In the genomic region with DNA sequence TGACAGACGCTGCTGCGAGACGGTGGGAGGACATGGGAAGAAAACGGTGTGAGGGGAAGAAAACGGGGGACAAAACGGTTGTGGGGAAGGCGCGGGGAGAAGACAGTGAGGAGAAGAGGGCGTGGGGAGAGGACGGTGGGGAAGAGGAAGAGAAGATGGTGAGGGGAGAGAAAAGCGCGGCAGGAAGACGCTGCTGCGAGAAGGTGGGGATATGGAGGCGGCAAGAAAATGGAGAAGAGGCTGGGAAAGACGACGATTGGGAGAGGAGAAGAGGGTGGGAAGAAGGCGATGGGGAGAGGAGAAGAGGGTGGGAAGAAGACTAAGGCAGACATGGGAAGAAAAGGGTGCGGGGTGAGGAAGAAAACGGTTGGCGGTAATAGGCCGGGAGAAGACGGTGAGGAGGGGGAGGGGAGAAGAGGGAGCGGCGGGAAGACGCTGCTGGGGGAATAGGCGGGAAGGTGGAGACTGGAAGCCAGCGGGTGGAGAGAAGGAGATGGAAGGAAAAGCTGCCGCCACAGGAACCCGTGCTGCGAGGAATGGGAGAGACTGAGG, we compare ENCODE assay signal across 13 cellular contexts. TPM values are rescaled to one million over a fixed set of nuclear protein-coding genes. Genes with fewer than 3 reads are reported as not detected.
DNase-seq lines count a peak whose midpoint lies in the region; ATAC-seq and TF ChIP-seq lines count a peak whose summit lies in the region.
"Not testable (repeated sequence)": the region's sequence is repeated elsewhere in the genome, so short reads cannot be mapped to it uniquely, and the experiment has no call there.
"Had no signal": no experiment of that assay in that cellular context is flagged by ENCODE, and none has a peak within 500 bp of the region (broad histone marks: within the 10 kb centered on the region; RNA-seq: fewer than 3 reads in every experiment).

No MANE protein-coding gene starts in this region.

- CTCF ChIA-PET in OCI-LY7 (lab: Charles Lee; ENCODE audit: unreplicated experiment) = not testable (repeated sequence)

- H3K36me3 ChIP-seq in BLaER1 treated with 17β-estradiol and CSF1 and Interleukin-3, amounts not matched to agents 10 nM and 100 nM; HAP-1 (replicated peaks); OCI-LY7 (ENCODE audit: insufficient read depth, low read length); ectodermal cell (ENCODE audit: control insufficient read depth, insufficient read depth, low read length); right atrium auricular region: not testable (repeated sequence)

- not testable (repeated sequence) for H3K36me3 Mint-ChIP-seq in activated T-helper 1 cell treated with anti-CD3 and anti-CD28 coated beads, Interleukin-12 subunit alpha, Interleukin-12 subunit beta, Interleukin-2, Interleukin-4 antibody, amounts not matched to agents 30 ng/mL and 10 ng/mL and 1 ng/mL, durations not matched to agents 14 hours and 24 hours and 36 hours (ENCODE audit: low read depth); natural killer cell; stimulated activated naive B cell treated with anti-CD40 and anti-IgM and Interleukin-4, amounts not matched to agents 10 μg/mL and 1 μg/mL and 100 μg/mL, for 72 hours

- peak overlapping the region in 7 of 11 experiments; percentile 31 to 71 (median 62); a peak in 14 of 22 replicates for H3K27ac ChIP-seq in BLaER1 treated with 17β-estradiol and CSF1 and Interleukin-3, amounts not matched to agents 10 nM and 100 nM
- H3K27ac ChIP-seq in OCI-LY7 (ENCODE audit: low read depth, low read length, poor library complexity, severe bottlenecking); ectodermal cell (ENCODE audit: insufficient read depth, low read depth, low read length, poor library complexity, severe bottlenecking); right atrium auricular region: not testable (repeated sequence)

- H3K9me3 ChIP-seq in BLaER1 treated with 17β-estradiol and CSF1 and Interleukin-3, amounts not matched to agents 10 nM and 100 nM (replicated peaks in 1 of 11); HAP-1; OCI-LY7 (ENCODE audit: low read length); ectodermal cell (ENCODE audit: control insufficient read depth, low read length); right atrium auricular region: not testable (repeated sequence)

- H3K9me3 Mint-ChIP-seq in activated T-helper 1 cell treated with anti-CD3 and anti-CD28 coated beads, Interleukin-12 subunit alpha, Interleukin-12 subunit beta, Interleukin-2, Interleukin-4 antibody, amounts not matched to agents 30 ng/mL and 10 ng/mL and 1 ng/mL, durations not matched to agents 14 hours and 24 hours and 36 hours; natural killer cell; stimulated activated naive B cell treated with anti-CD40 and anti-IgM and Interleukin-4, amounts not matched to agents 10 μg/mL and 1 μg/mL and 100 μg/mL, for 72 hours: not testable (repeated sequence)

- WGBS in ectodermal cell, 2 experiments = 0% methylated on average over 12 to 16 of the region's 31 CpGs

- not testable (repeated sequence) for BruUV-seq in OCI-LY7 (replicated peaks; lab: Mats Ljungman, UMichigan)

- peak overlapping the region; percentile 27 to 63 (median 53) for H3K4me3 ChIP-seq in BLaER1 treated with 17β-estradiol and CSF1 and Interleukin-3, amounts not matched to agents 10 nM and 100 nM
- H3K4me3 ChIP-seq in HAP-1 (peak overlapping the region; percentile 24; the same call in 1 of the 2 replicates), OCI-LY7 (ENCODE audit: low read depth, low read length, poor library complexity, severe bottlenecking) (peak overlapping the region; percentile 66), ectodermal cell (ENCODE audit: insufficient read depth, low read depth, low read length) (peak overlapping the region; percentile 35), right atrium auricular region (peak overlapping the region; percentile 11 to 28)

- H3K27me3 ChIP-seq in BLaER1 treated with 17β-estradiol and CSF1 and Interleukin-3, amounts not matched to agents 10 nM and 100 nM; HAP-1 (ENCODE audit: low read depth); ectodermal cell (ENCODE audit: control insufficient read depth, insufficient read depth, low read length, poor library complexity, severe bottlenecking); right atrium auricular region: not testable (repeated sequence)

- peak overlapping the region; percentile 83 for H3K4me3 Mint-ChIP-seq in activated T-helper 1 cell treated with anti-CD3 and anti-CD28 coated beads, Interleukin-12 subunit alpha, Interleukin-12 subunit beta, Interleukin-2, Interleukin-4 antibody, amounts not matched to agents 30 ng/mL and 10 ng/mL and 1 ng/mL, durations not matched to agents 14 hours and 24 hours and 36 hours
- peak overlapping the region; percentile 94 for H3K4me3 Mint-ChIP-seq in natural killer cell
- peak overlapping the region; percentile 62 to 83 for H3K4me3 Mint-ChIP-seq in stimulated activated naive B cell treated with anti-CD40 and anti-IgM and Interleukin-4, amounts not matched to agents 10 μg/mL and 1 μg/mL and 100 μg/mL, for 72 hours

- H3K9ac ChIP-seq in BLaER1 treated with 17β-estradiol and CSF1 and Interleukin-3, amounts not matched to agents 10 nM and 100 nM = peak overlapping the region in 8 of 11 experiments; percentile 53 to 70 (median 64); a peak in 14 of 22 replicates

- H3K79me2 ChIP-seq in OCI-LY7 (ENCODE audit: insufficient read depth, low read depth, low read length) = not testable (repeated sequence)

- H3K4me1 ChIP-seq in BLaER1 treated with 17β-estradiol and CSF1 and Interleukin-3, amounts not matched to agents 10 nM and 100 nM; HAP-1; ectodermal cell (ENCODE audit: control insufficient read depth, insufficient read depth, low read length); right atrium auricular region: not testable (repeated sequence)
- peaks cover 20% of the 10 kb centered on the region for H3K4me1 ChIP-seq in OCI-LY7 (ENCODE audit: insufficient read depth, low read length, poor library complexity, severe bottlenecking)

- H3K27me3 Mint-ChIP-seq in activated T-helper 1 cell treated with anti-CD3 and anti-CD28 coated beads, Interleukin-12 subunit alpha, Interleukin-12 subunit beta, Interleukin-2, Interleukin-4 antibody, amounts not matched to agents 30 ng/mL and 10 ng/mL and 1 ng/mL, durations not matched to agents 14 hours and 24 hours and 36 hours (ENCODE audit: insufficient read depth); natural killer cell (ENCODE audit: low read depth in 2 of 2); stimulated activated naive B cell treated with anti-CD40 and anti-IgM and Interleukin-4, amounts not matched to agents 10 μg/mL and 1 μg/mL and 100 μg/mL, for 72 hours: not testable (repeated sequence)

- not testable (repeated sequence) for H2AFZ ChIP-seq in OCI-LY7 (ENCODE audit: low read length)

- intact Hi-C loops in OCI-LY7 (cut with micrococcal nuclease; ENCODE audit: unreplicated experiment); activated T-helper 1 cell treated with anti-CD3 and anti-CD28 coated beads, Interleukin-12 subunit alpha, Interleukin-12 subunit beta, Interleukin-2, Interleukin-4 antibody, amounts not matched to agents 30 ng/mL and 10 ng/mL and 1 ng/mL, durations not matched to agents 14 hours and 24 hours and 36 hours (cut with micrococcal nuclease); natural killer cell (cut with micrococcal nuclease): not testable (repeated sequence)

- not testable (repeated sequence) for H3K4me2 ChIP-seq in BLaER1 treated with 17β-estradiol and CSF1 and Interleukin-3, amounts not matched to agents 10 nM and 100 nM; OCI-LY7 (ENCODE audit: low read length)

- not testable (repeated sequence) for H4K20me1 ChIP-seq in BLaER1 treated with 17β-estradiol and CSF1 and Interleukin-3, amounts not matched to agents 10 nM and 100 nM; OCI-LY7 (ENCODE audit: insufficient read depth, low read length)

- ATAC-seq in natural killer cell = not testable (repeated sequence)
- ATAC-seq in stimulated activated naive B cell treated with anti-CD40 and anti-IgM and Interleukin-4, amounts not matched to agents 10 μg/mL and 1 μg/mL and 100 μg/mL, for 72 hours (replicated peaks) = peak in 1 of 2 donors; percentile 1

- H3K27ac Mint-ChIP-seq in activated T-helper 1 cell treated with anti-CD3 and anti-CD28 coated beads, Interleukin-12 subunit alpha, Interleukin-12 subunit beta, Interleukin-2, Interleukin-4 antibody, amounts not matched to agents 30 ng/mL and 10 ng/mL and 1 ng/mL, durations not matched to agents 14 hours and 24 hours and 36 hours = not testable (repeated sequence)
- peak overlapping the region; percentile 81 to 89 for H3K27ac Mint-ChIP-seq in natural killer cell
- peak overlapping the region; percentile 87 for H3K27ac Mint-ChIP-seq in stimulated activated naive B cell treated with anti-CD40 and anti-IgM and Interleukin-4, amounts not matched to agents 10 μg/mL and 1 μg/mL and 100 μg/mL, for 72 hours

- not testable (repeated sequence) for H3K9me2 ChIP-seq in OCI-LY7 (ENCODE audit: insufficient read depth, low read length)

- POLR2A ChIA-PET in OCI-LY7 (lab: Charles Lee) = not testable (repeated sequence)

- in situ Hi-C loops in HAP-1 (cut with MboI; ENCODE audit: low sequenced_read_pairs) = not testable (repeated sequence)

- TF ChIP-seq CTCF in OCI-LY7 (conservative IDR thresholded peaks at IDR 0.05; ENCODE audit: low read length); right atrium auricular region (IDR thresholded peaks at IDR 0.05); natural killer cell (IDR thresholded peaks at IDR 0.05): not testable (repeated sequence)

- H3K4me1 Mint-ChIP-seq in activated T-helper 1 cell treated with anti-CD3 and anti-CD28 coated beads, Interleukin-12 subunit alpha, Interleukin-12 subunit beta, Interleukin-2, Interleukin-4 antibody, amounts not matched to agents 30 ng/mL and 10 ng/mL and 1 ng/mL, durations not matched to agents 14 hours and 24 hours and 36 hours (ENCODE audit: low read depth) = peaks cover 10% of the 10 kb centered on the region
- peaks cover 23 to 26% of the 10 kb centered on the region in 2 donors for H3K4me1 Mint-ChIP-seq in natural killer cell
- H3K4me1 Mint-ChIP-seq in stimulated activated naive B cell treated with anti-CD40 and anti-IgM and Interleukin-4, amounts not matched to agents 10 μg/mL and 1 μg/mL and 100 μg/mL, for 72 hours = peaks cover 3 to 11% of the 10 kb centered on the region in 2 donors

- peak; percentile 14 to 40 for DNase-seq in HAP-1 (ENCODE audit: low spot score in 2 of 2)
- not testable (repeated sequence) for DNase-seq in OCI-LY7 (ENCODE audit: low spot score); activated T-helper 1 cell treated with anti-CD3 and anti-CD28 coated beads, Interleukin-12 subunit alpha, Interleukin-12 subunit beta, Interleukin-2, Interleukin-4 antibody, amounts not matched to agents 30 ng/mL and 10 ng/mL and 1 ng/mL, durations not matched to agents 14 hours and 24 hours and 36 hours (ENCODE audit: low spot score); right atrium auricular region (ENCODE audit: low spot score); natural killer cell; stimulated activated naive B cell treated with anti-CD40 and anti-IgM and Interleukin-4, amounts not matched to agents 10 μg/mL and 1 μg/mL and 100 μg/mL, for 72 hours

RNA-seq across cellular contexts. Expression of a gene that starts 46.9 kb away (rescaled TPM):
- not detected in 2 replicates for total RNA-seq in OCI-LY7 (2014; rRNA removed; shearing (Covaris generic))
- total RNA-seq in OCI-LY7 (2022) = not detected in 2 replicates
- total RNA-seq in activated T-helper 1 cell treated with anti-CD3 and anti-CD28 coated beads, Interleukin-12 subunit alpha, Interleukin-12 subunit beta, Interleukin-2, Interleukin-4 antibody, amounts not matched to agents 30 ng/mL and 10 ng/mL and 1 ng/mL, durations not matched to agents 14 hours and 24 hours and 36 hours = not detected in 2 replicates
- not detected for polyA plus RNA-seq in ectodermal cell (2013, experiment 1 of 4)
- polyA plus RNA-seq in ectodermal cell (2013, experiment 2 of 4) = not detected
- not detected for polyA plus RNA-seq in ectodermal cell (2013, experiment 3 of 4)
- not detected for polyA plus RNA-seq in ectodermal cell (2013, experiment 4 of 4)
- total RNA-seq in right atrium auricular region = not detected
- total RNA-seq in natural killer cell = not detected
- total RNA-seq: body of pancreas, lung microvascular endothelial cell, spleen, urinary bladder had no signal
- polyA plus RNA-seq: esophagus, spleen, urinary bladder had no signal
